Comparison of ENCODE assay signal across 9 cellular contexts in the genomic region with DNA sequence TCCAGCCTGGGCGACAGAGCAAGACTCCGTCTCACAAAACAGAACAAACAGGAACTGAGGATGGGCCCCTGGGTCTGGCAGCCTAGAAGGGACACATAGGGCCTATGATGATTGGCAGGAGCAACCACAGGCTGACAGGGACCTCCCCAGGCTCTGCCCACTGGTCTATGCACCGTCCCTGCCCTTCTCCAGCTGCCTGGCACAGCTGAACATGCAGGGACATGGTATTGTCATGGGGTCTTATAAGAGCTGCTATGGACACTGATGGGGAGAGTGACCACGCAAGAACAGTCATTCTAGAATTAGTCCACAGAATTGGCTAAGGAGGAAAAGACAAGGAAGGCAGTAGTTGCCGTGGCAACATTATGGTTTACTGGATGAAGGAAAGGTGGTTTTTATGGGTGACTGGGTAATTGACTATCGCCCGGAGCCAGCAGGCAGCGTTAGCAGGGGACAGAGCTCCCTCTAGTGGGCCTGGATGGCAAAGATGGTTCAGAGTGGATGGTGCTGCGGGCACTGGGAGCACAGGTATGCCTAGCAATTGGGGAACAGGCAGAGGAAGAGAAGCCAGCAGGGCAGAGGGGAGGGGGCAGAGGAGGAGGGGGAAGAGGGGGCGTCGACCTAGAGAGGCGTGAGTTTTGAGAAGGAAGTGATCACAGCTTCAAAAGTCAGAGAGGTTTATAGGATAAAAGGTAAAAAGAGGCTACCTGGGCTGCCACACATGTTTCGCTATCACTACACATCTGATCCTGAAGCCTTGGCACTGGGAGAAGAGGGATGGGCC. TPM values are rescaled to one million over a fixed set of nuclear protein-coding genes. Genes with fewer than 3 reads are reported as not detected.
DNase-seq lines count a peak whose midpoint lies in the region; ATAC-seq and TF ChIP-seq lines count a peak whose summit lies in the region.
"Had no signal": no experiment of that assay in that cellular context is flagged by ENCODE, and none has a peak within 500 bp of the region (broad histone marks: within the 10 kb centered on the region; RNA-seq: fewer than 3 reads in every experiment).

No MANE protein-coding gene starts in this region.

- H3K4me1 ChIP-seq in tibial artery, result no peaks in the 10 kb centered on the region

- DNase-seq in Caki2 (ENCODE audit: low read depth) (peak; percentile 86), MG63 (peak; percentile 54), RKO (ENCODE audit: low spot score) (peak; percentile 86), fibroblast of the aortic adventitia (ENCODE audit: low read depth) (peak; percentile 67), occipital lobe (lab: John Stamatoyannopoulos, UW) (peak; percentile 65), tibial artery (peak; percentile 75 to 79)
- peak; percentile 85 for DNase-seq in activated T-cell treated with anti-CD3 and anti-CD28 coated beads, Interleukin-2, amount 50 U/mL, for 4 hours

- in situ Hi-C loops in Caki2 (cut with HindIII; ENCODE audit: low pct_unique_long_range_greater_than_20kb, low sequenced_read_pairs), result no loop called here

- no peak overlapping the region for H3K4me3 ChIP-seq in MG63
- no peak overlapping the region for H3K4me3 ChIP-seq in fibroblast of the aortic adventitia (ENCODE audit: low read depth, low read length)
- no peak overlapping the region for H3K4me3 ChIP-seq in tibial artery

- intact Hi-C loops in tibial artery (cut with DNase I; ENCODE audit: low total_unique reads), result loop anchor here (10.0 kb wide), 1 partner anchor 117 kb away; no protein-coding TSS in a partner anchor

- H3K4me1 Mint-ChIP-seq in activated T-cell treated with anti-CD3 and anti-CD28 coated beads, Interleukin-2, amount 50 U/mL, for 4 hours (ENCODE audit: low read depth), result peaks cover 6% of the 10 kb centered on the region

- H3K9me3 Mint-ChIP-seq in activated T-cell treated with anti-CD3 and anti-CD28 coated beads, Interleukin-2, amount 50 U/mL, for 4 hours, result no peaks in the 10 kb centered on the region
- H3K9me3 Mint-ChIP-seq: activated naive CD4-positive, alpha-beta T cell treated with anti-CD3 and anti-CD28 coated beads, Interleukin-2, amount 50 U/mL, for 24 hours had no signal

- no peaks in the 10 kb centered on the region for H3K36me3 Mint-ChIP-seq in activated T-cell treated with anti-CD3 and anti-CD28 coated beads, Interleukin-2, amount 50 U/mL, for 4 hours (ENCODE audit: insufficient read depth)
- H3K36me3 Mint-ChIP-seq: activated naive CD4-positive, alpha-beta T cell treated with anti-CD3 and anti-CD28 coated beads, Interleukin-2, amount 50 U/mL, for 24 hours had no signal

- H3K27me3 Mint-ChIP-seq in activated T-cell treated with anti-CD3 and anti-CD28 coated beads, Interleukin-2, amount 50 U/mL, for 4 hours (ENCODE audit: low read depth), result peaks cover 3% of the 10 kb centered on the region
- H3K27me3 Mint-ChIP-seq: activated naive CD4-positive, alpha-beta T cell treated with anti-CD3 and anti-CD28 coated beads, Interleukin-2, amount 50 U/mL, for 24 hours had no signal

- H3K4me3 Mint-ChIP-seq in activated T-cell treated with anti-CD3 and anti-CD28 coated beads, Interleukin-2, amount 50 U/mL, for 4 hours, result no peak overlapping the region
- H3K4me3 Mint-ChIP-seq: activated naive CD4-positive, alpha-beta T cell treated with anti-CD3 and anti-CD28 coated beads, Interleukin-2, amount 50 U/mL, for 24 hours had no signal

- H3K9me3 ChIP-seq in MG63 (no peaks in the 10 kb centered on the region), tibial artery (no peaks in the 10 kb centered on the region)

- TF ChIP-seq CTCF in fibroblast of the aortic adventitia (IDR thresholded peaks at IDR 0.05; ENCODE audit: insufficient read depth, low read length) (peak; percentile 94), tibial artery (IDR thresholded peaks at IDR 0.05) (peak; percentile 58 to 86)

- H3K27me3 ChIP-seq in MG63, result no peaks in the 10 kb centered on the region
- peaks cover 0 to 8% of the 10 kb centered on the region in 2 donors for H3K27me3 ChIP-seq in tibial artery

- H3K36me3 ChIP-seq in MG63 (no peaks in the 10 kb centered on the region), tibial artery (no peaks in the 10 kb centered on the region)

- no peak overlapping the region for H3K27ac ChIP-seq in tibial artery

- ATAC-seq in GM21576 (IDR thresholded peaks at IDR 0.05; ENCODE audit: unreplicated experiment), result peak; percentile 90
- ATAC-seq in activated T-cell treated with anti-CD3 and anti-CD28 coated beads, Interleukin-2, amount 50 U/mL, for 4 hours, result peak; percentile 98 to 99

RNA-seq across cellular contexts. Expression of gene TRIM56, which starts 7.8 kb away (rescaled TPM):
- 4.1 and 6.8 TPM in 2 replicates for total RNA-seq in Caki2 (2014; rRNA removed; shearing (Covaris generic); ENCODE audit: low replicate concordance)
- 2.3 and 25.4 TPM in 2 replicates for total RNA-seq in MG63 (2014; rRNA removed; shearing (Covaris generic); ENCODE audit: low replicate concordance)
- total RNA-seq in activated T-cell treated with anti-CD3 and anti-CD28 coated beads, Interleukin-2, amount 50 U/mL, for 4 hours, result 10 to 100 TPM; 23.9 to 26.8 (median 24.2) TPM
- total RNA-seq in fibroblast of the aortic adventitia (ENCODE audit: low replicate concordance), result 10.0 and 17.2 TPM in 2 replicates
- 1.1 TPM for total RNA-seq in occipital lobe

RNA-seq across cellular contexts. Expression of gene SERPINE1, which starts 49.4 kb away (rescaled TPM):
- total RNA-seq in Caki2 (2014; rRNA removed; shearing (Covaris generic); ENCODE audit: low replicate concordance), result 36.7 and 42.4 TPM in 2 replicates
- total RNA-seq in MG63 (2014; rRNA removed; shearing (Covaris generic); ENCODE audit: low replicate concordance), result 59.2 and 73.4 TPM in 2 replicates
- under 1 TPM; 0.18 to 0.46 (median 0.33) TPM for total RNA-seq in activated T-cell treated with anti-CD3 and anti-CD28 coated beads, Interleukin-2, amount 50 U/mL, for 4 hours
- total RNA-seq in fibroblast of the aortic adventitia (ENCODE audit: low replicate concordance) (23.1 and 341 TPM in 2 replicates), occipital lobe (0.78 TPM)

RNA-seq across cellular contexts. Expression of gene MUC17, which starts 57.6 kb away (rescaled TPM):
- not detected in 2 replicates for total RNA-seq in Caki2 (2014; rRNA removed; shearing (Covaris generic); ENCODE audit: low replicate concordance)
- total RNA-seq in MG63 (2014; rRNA removed; shearing (Covaris generic); ENCODE audit: low replicate concordance), result not detected in 2 replicates
- not detected for total RNA-seq in activated T-cell treated with anti-CD3 and anti-CD28 coated beads, Interleukin-2, amount 50 U/mL, for 4 hours
- total RNA-seq in fibroblast of the aortic adventitia (ENCODE audit: low replicate concordance), result not detected in 2 replicates
- total RNA-seq in occipital lobe, result not detected

Comparison
In these comparisons a context has a peak if more than half of its experiments do, and no peak if none do; other contexts are left out.
1. RNA of gene SERPINE1, which starts 49.4 kb away (total RNA-seq): 23.1 to 341 TPM in fibroblast of the aortic adventitia, 59.2 to 73.4 TPM in MG63 and 36.7 to 42.4 TPM in Caki2; 0.78 TPM in occipital lobe (single experiment) and 0.18 to 0.46 TPM in activated T-cell treated with anti-CD3 and anti-CD28 coated beads, Interleukin-2, amount 50 U/mL, for 4 hours; every median in the first group is over 10 times any median in the second.
2. Peak in every context shown above with its lines, with median percentiles within 50 percentile points of each other: DNase-seq.